Comparison of ENCODE assay signal across 2 cellular contexts in genomic region chr5:39274388-39275085, GRCh38.
TF ChIP-seq lines count a peak whose summit lies in the region.

No MANE protein-coding gene starts in this region.

TF ChIP-seq in SK-N-SH, 30 proteins besides CTCF, POLR2A, EP300 and RAD21 (continued from another document):
- TF ChIP-seq PBX3 (IDR thresholded peaks at IDR 0.05) (no peak), SMC3 (IDR thresholded peaks at IDR 0.05; ENCODE audit: low read depth, low read length) (no peak), RCOR1 (IDR thresholded peaks at IDR 0.05; ENCODE audit: low read length) (no peak), GABPA (IDR thresholded peaks at IDR 0.05; ENCODE audit: low read depth) (no peak), FOXM1 (IDR thresholded peaks at IDR 0.05; ENCODE audit: low read depth) (no peak), GATA2 (CRISPR knock-in tag; IDR thresholded peaks at IDR 0.05) (no peak), ZBTB33 (IDR thresholded peaks at IDR 0.05; ENCODE audit: borderline replicate concordance, low read depth) (no peak), REST (IDR thresholded peaks at IDR 0.05; ENCODE audit: low read depth, low read length) (no peak), YY1 (IDR thresholded peaks at IDR 0.05; ENCODE audit: low read depth) (no peak), SIN3A (IDR thresholded peaks at IDR 0.05; ENCODE audit: borderline replicate concordance, low read depth, low read length) (no peak)

TF ChIP-seq in SK-N-SH treated with all-trans-retinoic acid at 6 μM for 48 hours, 23 proteins besides CTCF, POLR2A, EP300 and RAD21 (continued from another document):
- TF ChIP-seq CSDC2 (CRISPR knock-in tag; IDR thresholded peaks at IDR 0.05) (no peak), ZNF8 (CRISPR knock-in tag; IDR thresholded peaks at IDR 0.05) (no peak)
